ENCODE assay signal across 8 cellular contexts in the genomic region with DNA sequence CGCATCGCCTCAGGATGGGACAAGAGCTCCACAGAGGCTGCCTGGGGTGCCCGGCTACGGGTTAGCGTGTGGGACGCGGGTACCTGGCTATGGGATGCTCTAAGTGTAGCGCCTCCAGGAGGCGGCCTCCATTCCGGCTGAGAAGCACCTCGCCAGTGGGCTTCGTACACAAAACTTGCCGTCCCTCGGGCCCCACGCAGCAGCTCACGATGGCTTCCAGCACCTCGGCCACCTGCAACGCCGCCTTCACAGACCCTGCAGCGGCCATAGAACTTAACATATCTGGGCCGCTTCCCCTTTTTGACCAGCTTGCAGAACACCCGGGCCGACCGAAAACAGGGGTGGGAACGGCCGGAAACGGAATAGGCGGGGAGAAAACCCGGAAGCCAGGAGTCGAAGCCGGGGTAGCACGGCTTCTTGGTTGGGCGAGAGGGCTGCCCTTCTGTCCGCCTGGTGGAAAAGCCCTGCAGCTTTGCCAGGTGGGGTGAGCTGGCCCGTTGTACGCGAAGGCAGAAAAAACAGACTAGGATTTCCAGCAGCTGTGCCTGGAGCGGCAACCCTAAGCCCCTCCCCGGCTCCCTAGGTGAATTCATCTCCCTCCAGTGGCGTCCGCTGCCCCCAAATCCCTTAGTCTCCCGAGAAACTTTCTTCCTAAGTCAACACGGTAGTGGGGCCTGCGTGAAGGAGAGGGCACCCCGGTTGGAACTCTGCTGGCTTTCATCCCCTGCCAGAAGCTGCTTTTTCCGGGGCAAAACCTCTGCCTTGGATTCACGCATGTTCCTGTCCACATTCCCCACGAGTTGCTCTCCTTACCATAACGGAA. TPM values are rescaled to one million over a fixed set of nuclear protein-coding genes. Genes with fewer than 3 reads are reported as not detected.
A peak's percentile ranks its signal among the peaks of the same experiment; 100 is the strongest.
DNase-seq lines count a peak whose midpoint lies in the region; ATAC-seq and TF ChIP-seq lines count a peak whose summit lies in the region.

BBS10 (minus strand) TSS at position 337 of the 823 bp plus-strand sequence; CDS start at position 280, 57 bp downstream.

- in situ Hi-C loops in IMR-90 (cut with MboI; ENCODE audit: low sequenced_read_pairs): loop anchor here (5.0 to 10.0 kb wide), 3 partner anchors 273 to 823 kb away; no protein-coding TSS in a partner anchor

- no peak for TF ChIP-seq POLR2A in IMR-90 (IDR thresholded peaks at IDR 0.05; ENCODE audit: low read depth, low read length)

- dilution Hi-C loops in IMR-90 (cut with HindIII; ENCODE audit: low sequenced_read_pairs, unreplicated experiment): no loop called here

- peak within 1 kb of the TSS; percentile 72 for H2AK5ac ChIP-seq in IMR-90 (ENCODE audit: low read depth, low read length)

- ATAC-seq in GM21528 (IDR thresholded peaks at IDR 0.05; ENCODE audit: low FRiP score, unreplicated experiment) (peak; percentile 98), IMR-90 (ENCODE audit: low read depth) (peak; percentile 96), esophagus mucosa (peak; percentile 96)

- peak; percentile 42 for TF ChIP-seq CTCF in IMR-90 (conservative IDR thresholded peaks at IDR 0.05; ENCODE audit: low read depth, low read length)

- H3K9me3 Mint-ChIP-seq in activated T-cell treated with anti-CD3 and anti-CD28 coated beads, Interleukin-2, amount 50 U/mL, for 24 hours: peaks cover 2% of the 10 kb centered on the region

- peak within 1 kb of the TSS; percentile 74 for H4K5ac ChIP-seq in IMR-90 (ENCODE audit: low read depth, low read length)

- peak within 1 kb of the TSS; percentile 21; the same call in 1 of the 2 replicates for H3K18ac ChIP-seq in IMR-90 (ENCODE audit: low read depth, low read length)

- peak within 1 kb of the TSS; percentile 94 for H4K91ac ChIP-seq in IMR-90 (ENCODE audit: insufficient read depth, low read depth, low read length)

- peak within 1 kb of the TSS; percentile 71 for H3K23ac ChIP-seq in IMR-90 (ENCODE audit: low read depth, low read length)

- intact Hi-C loops in IMR-90 (cut with micrococcal nuclease): loop anchor here (1.0 to 5.0 kb wide), 4 partner anchors 107 to 291 kb away; no protein-coding TSS in a partner anchor

- CTCF ChIA-PET in IMR-90 (lab: Yijun Ruan, JAX): interaction anchor here (0.7 to 1.6 kb wide), 9 partner anchors 190 to 317 kb away, joined by 3 to 6 read pairs (median 3); partner anchors contain the start of gene PHLDA1

- H3K9me1 ChIP-seq in IMR-90 (ENCODE audit: insufficient read depth, low read length): no peaks in the 10 kb centered on the region

- peak within 1 kb of the TSS; percentile 76 for H3K56ac ChIP-seq in IMR-90 (ENCODE audit: extremely low read depth, insufficient read depth, low read length)

- peak within 1 kb of the TSS; percentile 88 for H3K4ac ChIP-seq in IMR-90 (ENCODE audit: low read depth, low read length)

- no peaks in the 10 kb centered on the region for H3K27me3 Mint-ChIP-seq in activated T-cell treated with anti-CD3 and anti-CD28 coated beads, Interleukin-2, amount 50 U/mL, for 24 hours

- H3K4me3 ChIP-seq in IMR-90 (ENCODE audit: insufficient read depth, low read depth, low read length) (peak within 1 kb of the TSS; percentile 79), muscle layer of duodenum (ENCODE audit: low read depth in 1 of 2, low read length in 2 of 2) (peak within 1 kb of the TSS; percentile 91 to 97)

- H2BK5ac ChIP-seq in IMR-90 (ENCODE audit: low read depth, low read length, poor library complexity, severe bottlenecking): peak within 1 kb of the TSS; percentile 73

- peak within 1 kb of the TSS; percentile 83 for H3K14ac ChIP-seq in IMR-90 (replicated peaks; ENCODE audit: low read depth, low read length)

- H3K27me3 ChIP-seq in IMR-90 (ENCODE audit: control insufficient read depth, insufficient read depth, low read length) (no peaks in the 10 kb centered on the region), muscle layer of duodenum (ENCODE audit: low read depth, low read length) (no peaks in the 10 kb centered on the region)

- H3K36me3 Mint-ChIP-seq in activated T-cell treated with anti-CD3 and anti-CD28 coated beads, Interleukin-2, amount 50 U/mL, for 24 hours (ENCODE audit: low read depth): peaks cover 24% of the 10 kb centered on the region

- H3K4me3 Mint-ChIP-seq in activated T-cell treated with anti-CD3 and anti-CD28 coated beads, Interleukin-2, amount 50 U/mL, for 24 hours: peak within 1 kb of the TSS; percentile 94

- peak within 1 kb of the TSS; percentile 96 for H2AK9ac ChIP-seq in IMR-90 (replicated peaks; ENCODE audit: low read depth, low read length, poor library complexity)

- DNase-seq in DMS153 treated with DMSO at 0.1 percent for 48 hours (lab: John Stamatoyannopoulos, UW; ENCODE audit: unreplicated experiment) (peak; percentile 77), IMR-90 (peak; percentile 91), OCI-M2 (lab: John Stamatoyannopoulos, UW; ENCODE audit: unreplicated experiment) (peak; percentile 26)
- DNase-seq in activated T-cell treated with anti-CD3 and anti-CD28 coated beads, Interleukin-2, amount 50 U/mL, for 24 hours: peak; percentile 90
- DNase-seq in stimulated activated CD8-positive, alpha-beta memory T cell treated with anti-CD3 and anti-CD28 coated beads, Interleukin-7, amount 100 ng/mL, for 4 hours (ENCODE audit: low read depth in 2 of 2): peak; percentile 75 to 80

- H3K4me1 ChIP-seq in IMR-90 (ENCODE audit: control insufficient read depth, insufficient read depth, low read length) (peaks cover 5% of the 10 kb centered on the region; the same call in 1 of the 2 replicates), muscle layer of duodenum (ENCODE audit: control insufficient read depth in 1 of 2, insufficient read depth in 2 of 2, low read length in 2 of 2) (peaks cover 0 to 28% of the 10 kb centered on the region in 2 donors)

- H3K79me1 ChIP-seq in IMR-90 (ENCODE audit: low read depth in 1 of 2, low read length in 2 of 2): peaks cover 11 to 32% of the 10 kb centered on the region in 2 experiments; a peak in 3 of 4 replicates

- POLR2A ChIA-PET in IMR-90 (lab: Charles Lee; ENCODE audit: unreplicated experiment): interaction anchor here (0.5 to 1.0 kb wide), 2 partner anchors 245 to 317 kb away, joined by 3 to 6 read pairs; no protein-coding TSS in a partner anchor

- peak within 1 kb of the TSS; percentile 84 for H3K9ac ChIP-seq in IMR-90 (ENCODE audit: low read depth, low read length)

- H3K4me2 ChIP-seq in IMR-90 (ENCODE audit: low read depth, low read length): peak within 1 kb of the TSS; percentile 82

- H2BK120ac ChIP-seq in IMR-90 (ENCODE audit: low read depth, low read length): peak within 1 kb of the TSS; percentile 56

- H3K27ac ChIP-seq in IMR-90 (ENCODE audit: insufficient read depth, low read length) (peak within 1 kb of the TSS; percentile 91), muscle layer of duodenum (ENCODE audit: low read length) (peak within 1 kb of the TSS; percentile 80)

- peaks cover 35% of the 10 kb centered on the region for H3K4me1 Mint-ChIP-seq in activated T-cell treated with anti-CD3 and anti-CD28 coated beads, Interleukin-2, amount 50 U/mL, for 24 hours (ENCODE audit: low read depth)

- H4K8ac ChIP-seq in IMR-90 (ENCODE audit: low read depth in 2 of 2, low read length in 2 of 2): peak within 1 kb of the TSS; percentile 93 to 100

- peak within 1 kb of the TSS; percentile 94 for H2AFZ ChIP-seq in IMR-90 (replicated peaks; ENCODE audit: low read length, poor library complexity)

- peak; percentile 39; the same call in 1 of the 2 replicates for TF ChIP-seq RAD21 in IMR-90 (IDR thresholded peaks at IDR 0.05; ENCODE audit: low read length)

- H3K36me3 ChIP-seq in IMR-90 (ENCODE audit: control insufficient read depth, insufficient read depth, low read length) (no peaks in the 10 kb centered on the region), muscle layer of duodenum (ENCODE audit: control insufficient read depth in 1 of 2, insufficient read depth in 2 of 2, low read length in 2 of 2) (no peaks in the 10 kb centered on the region)

- peak within 1 kb of the TSS; percentile 53; the same call in 2 of the 3 replicates for H2BK15ac ChIP-seq in IMR-90 (ENCODE audit: low read depth, low read length)

- no TSS peak for BruUV-seq in IMR-90 (replicated peaks; lab: Mats Ljungman, UMichigan)

- H3K9me3 ChIP-seq in IMR-90 (ENCODE audit: control insufficient read depth, insufficient read depth, low read length): no peaks in the 10 kb centered on the region
- no peaks in the 10 kb centered on the region for H3K9me3 ChIP-seq in muscle layer of duodenum (ENCODE audit: control insufficient read depth in 1 of 2, low read length in 2 of 2)

- peak within 1 kb of the TSS; percentile 94 for H3K27ac Mint-ChIP-seq in activated T-cell treated with anti-CD3 and anti-CD28 coated beads, Interleukin-2, amount 50 U/mL, for 24 hours

- no peak within 1 kb of the TSS for H2BK20ac ChIP-seq in IMR-90 (ENCODE audit: low read depth, low read length)

- H4K20me1 ChIP-seq in IMR-90 (ENCODE audit: insufficient read depth, low read length): no peaks in the 10 kb centered on the region

- WGBS in IMR-90 (ENCODE audit: extremely low coverage in 2 of 2, insufficient read length in 1 of 2), 2 experiments: 0% methylated on average over 12 of the region's 49 CpGs; no CpG with 5 or more reads in 1 of the 2 experiments

TF ChIP-seq in IMR-90, 13 proteins besides CTCF, POLR2A, EP300 and RAD21 (continues in another document):
- TF ChIP-seq ELK1 (IDR thresholded peaks at IDR 0.05; ENCODE audit: borderline replicate concordance, low read depth, low read length) (no peak), SMC3 (IDR thresholded peaks at IDR 0.05; ENCODE audit: low read depth, low read length) (no peak), MAFK (IDR thresholded peaks at IDR 0.05; ENCODE audit: low read depth, low read length) (peak; percentile 19; the same call in 1 of the 2 replicates), CHD1 (IDR thresholded peaks at IDR 0.05; ENCODE audit: low read depth, low read length) (no peak), MXI1 (IDR thresholded peaks at IDR 0.05; ENCODE audit: borderline replicate concordance, low read depth, low read length) (peak; percentile 24; the same call in 1 of the 2 replicates), NFE2L2 (IDR thresholded peaks at IDR 0.05; ENCODE audit: low read depth, low read length) (no peak), MAZ (IDR thresholded peaks at IDR 0.05; ENCODE audit: borderline replicate concordance, low read depth, low read length) (0 out of 2 replicates have a peak, but pooled peaks have one; percentile 56), BHLHE40 (IDR thresholded peaks at IDR 0.05; ENCODE audit: low read depth, low read length) (no peak)

RNA-seq across cellular contexts. Expression of gene BBS10, which starts in this region (rescaled TPM):
- total RNA-seq in IMR-90 (2012; rRNA removed): 10.0 and 15.8 TPM in 2 replicates
- polyA plus RNA-seq in IMR-90 (2012; rRNA removed): 3.4 and 4.9 TPM in 2 replicates
- 0.44 and 0.78 TPM in 2 replicates for polyA plus RNA-seq in IMR-90 (2012; cell fraction: cytosol; rRNA removed)
- polyA plus RNA-seq in IMR-90 (2012; cell fraction: nucleus; rRNA removed; ENCODE audit: low replicate concordance): 0.24 and 3.0 TPM in 2 replicates
- total RNA-seq in esophagus mucosa: 4.4 TPM

Comparison
In these comparisons a context has a peak if more than half of its experiments do, and no peak if none do; other contexts are left out.
1. Peak in every context shown above with its lines: DNase-seq, ATAC-seq, H3K4me3 ChIP-seq and H3K27ac ChIP-seq.
2. DNase-seq: peak in every context shown above with its lines; median percentile 91 in IMR-90; 90 in activated T-cell treated with anti-CD3 and anti-CD28 coated beads, Interleukin-2, amount 50 U/mL, for 24 hours; 78 in stimulated activated CD8-positive, alpha-beta memory T cell treated with anti-CD3 and anti-CD28 coated beads, Interleukin-7, amount 100 ng/mL, for 4 hours; 77 in DMS153 treated with DMSO at 0.1 percent for 48 hours; 26 in OCI-M2.